34 cellular contexts compared by ENCODE assay signal in genomic region chr20:3106185-3106584, GRCh38. TPM values are rescaled to one million over a fixed set of nuclear protein-coding genes. Genes with fewer than 3 reads are reported as not detected.
"Had no signal": no experiment of that assay in that cellular context is flagged by ENCODE, and none has a peak within 500 bp of the region (broad histone marks: within the 10 kb centered on the region; RNA-seq: fewer than 3 reads in every experiment).

No MANE protein-coding gene starts in this region.

- H3K27ac ChIP-seq: adrenal gland, ascending aorta, body of pancreas, brain microvascular endothelial cell, breast epithelium, cardiac muscle cell had no signal

- DNase-seq: activated effector memory CD4-positive, alpha-beta T cell treated with anti-CD3 and anti-CD28 coated beads, Interleukin-2, amount 50 U/mL, for 16 hours; activated effector memory CD4-positive, alpha-beta T cell treated with Interleukin-2 at 50 U/mL for 16 hours; activated gamma-delta T cell; activated gamma-delta T cell treated with Interleukin-2 at 50 U/mL for 16 hours; activated naive CD4-positive, alpha-beta T cell; activated naive CD4-positive, alpha-beta T cell treated with anti-CD3 and anti-CD28 coated beads for 36 hours; activated naive CD4-positive, alpha-beta T cell treated with anti-CD3 and anti-CD28 coated beads, Interleukin-2, amount 10 ng/mL, durations not matched to agents 7 days and 5 days; activated naive CD4-positive, alpha-beta T cell treated with anti-CD3 and anti-CD28 coated beads, Interleukin-2, amount 50 U/mL, for 16 hours; activated naive CD4-positive, alpha-beta T cell treated with Interleukin-2 at 50 U/mL for 16 hours; activated naive CD8-positive, alpha-beta T cell treated with anti-CD3 and anti-CD28 coated beads for 36 hours; activated naive CD8-positive, alpha-beta T cell treated with anti-CD3 and anti-CD28 coated beads, Interleukin-2, amount 10 ng/mL, durations not matched to agents 7 days and 5 days; activated naive CD8-positive, alpha-beta T cell treated with anti-CD3 and anti-CD28 coated beads, Interleukin-2, amount 50 U/mL, for 24 hours; activated T-cell treated with anti-CD3 and anti-CD28 coated beads, Interleukin-2, amount 50 U/mL, for 24 hours; activated T-cell treated with anti-CD3 and anti-CD28 coated beads, Interleukin-2, amount 50 U/mL, for 4 hours; activated T-cell treated with anti-CD3 and anti-CD28 coated beads, Interleukin-2, amount 50 U/mL, for 48 hours; activated T-cell treated with anti-CD3 and anti-CD28 coated beads, Interleukin-2, amount 50 U/mL, for 72 hours; adrenal gland; amniotic stem cell; aorta; body of pancreas; brain microvascular endothelial cell; central memory CD4-positive, alpha-beta T cell had no signal

- H3K4me1 ChIP-seq: ascending aorta, body of pancreas, breast epithelium had no signal

- H3K36me3 ChIP-seq: breast epithelium, cardiac muscle cell had no signal

- H3K4me3 ChIP-seq: adrenal gland, ascending aorta, body of pancreas, breast epithelium, cardiac muscle cell had no signal

- FAIRE-seq: astrocyte, colon had no signal

- H3K27me3 ChIP-seq: adrenal gland, ascending aorta, body of pancreas, brain microvascular endothelial cell, breast epithelium, cardiac muscle cell had no signal

- ATAC-seq: activated naive CD4-positive, alpha-beta T cell treated with anti-CD3 and anti-CD28 coated beads, Interleukin-2, amount 50 U/mL, for 72 hours; activated naive CD8-positive, alpha-beta T cell treated with anti-CD3 and anti-CD28 coated beads, Interleukin-2, amount 50 U/mL, for 24 hours; activated T-cell treated with anti-CD3 and anti-CD28 coated beads, Interleukin-2, amount 50 U/mL, for 4 hours; activated T-cell treated with anti-CD3 and anti-CD28 coated beads, Interleukin-2, amount 50 U/mL, for 72 hours; activated T-helper 17 cell treated with anti-CD3 and anti-CD28 coated beads, Interleukin-2, amount 50 U/mL, for 72 hours; body of pancreas had no signal

- H3K9me3 ChIP-seq: adrenal gland, ascending aorta, body of pancreas, breast epithelium had no signal

RNA-seq across cellular contexts. Expression of gene AVP, which starts 21.7 kb away (rescaled TPM):
- total RNA-seq: activated naive CD4-positive, alpha-beta T cell treated with anti-CD3 and anti-CD28 coated beads for 36 hours; activated naive CD8-positive, alpha-beta T cell treated with anti-CD3 and anti-CD28 coated beads for 36 hours; activated naive CD8-positive, alpha-beta T cell treated with anti-CD3 and anti-CD28 coated beads, Interleukin-2, amount 10 ng/mL, durations not matched to agents 7 days and 5 days; activated T-cell treated with anti-CD3 and anti-CD28 coated beads, Interleukin-2, amount 50 U/mL, for 4 hours; activated T-cell treated with anti-CD3 and anti-CD28 coated beads, Interleukin-2, amount 50 U/mL, for 72 hours; activated T-helper 1 cell treated with anti-CD3 and anti-CD28 coated beads, Interleukin-12 subunit alpha, Interleukin-12 subunit beta, Interleukin-2, Interleukin-4 antibody, amounts not matched to agents 30 ng/mL and 10 ng/mL and 1 ng/mL, durations not matched to agents 14 hours and 24 hours and 36 hours; activated T-helper 17 cell treated with anti-CD3 and anti-CD28 coated beads, Interleukin-2, amount 50 U/mL, for 72 hours; activated T-helper 2 cell treated with anti-CD3 and anti-CD28 coated beads, Interferon-gamma antibody, Interleukin-2, Interleukin-4, amounts not matched to agents 10 μg/mL and 5 μg/mL and 100 μg/mL, durations not matched to agents 14 hours and 24 hours and 36 hours; aorta; ascending aorta; astrocyte; body of pancreas; breast epithelium; cardiac muscle cell; cardiac septum; cerebellum; chondrocyte had no signal
- polyA plus RNA-seq: aorta, cardiac muscle cell had no signal

RNA-seq across cellular contexts. Expression of gene OXT, which starts 34.8 kb away (rescaled TPM):
- total RNA-seq: activated naive CD4-positive, alpha-beta T cell treated with anti-CD3 and anti-CD28 coated beads for 36 hours; activated naive CD4-positive, alpha-beta T cell treated with anti-CD3 and anti-CD28 coated beads, Interleukin-2, amount 50 U/mL, for 72 hours; activated T-helper 1 cell treated with anti-CD3 and anti-CD28 coated beads, Interleukin-12 subunit alpha, Interleukin-12 subunit beta, Interleukin-2, Interleukin-4 antibody, amounts not matched to agents 30 ng/mL and 10 ng/mL and 1 ng/mL, durations not matched to agents 14 hours and 24 hours and 36 hours; activated T-helper 17 cell treated with anti-CD3 and anti-CD28 coated beads, Interleukin-2, amount 50 U/mL, for 72 hours; activated T-helper 2 cell treated with anti-CD3 and anti-CD28 coated beads, Interferon-gamma antibody, Interleukin-2, Interleukin-4, amounts not matched to agents 10 μg/mL and 5 μg/mL and 100 μg/mL, durations not matched to agents 14 hours and 24 hours and 36 hours; aorta; ascending aorta; astrocyte; body of pancreas; cardiac muscle cell; cardiac septum; cerebellum; chondrocyte had no signal
- polyA plus RNA-seq: cardiac muscle cell had no signal
